In the genomic region with DNA sequence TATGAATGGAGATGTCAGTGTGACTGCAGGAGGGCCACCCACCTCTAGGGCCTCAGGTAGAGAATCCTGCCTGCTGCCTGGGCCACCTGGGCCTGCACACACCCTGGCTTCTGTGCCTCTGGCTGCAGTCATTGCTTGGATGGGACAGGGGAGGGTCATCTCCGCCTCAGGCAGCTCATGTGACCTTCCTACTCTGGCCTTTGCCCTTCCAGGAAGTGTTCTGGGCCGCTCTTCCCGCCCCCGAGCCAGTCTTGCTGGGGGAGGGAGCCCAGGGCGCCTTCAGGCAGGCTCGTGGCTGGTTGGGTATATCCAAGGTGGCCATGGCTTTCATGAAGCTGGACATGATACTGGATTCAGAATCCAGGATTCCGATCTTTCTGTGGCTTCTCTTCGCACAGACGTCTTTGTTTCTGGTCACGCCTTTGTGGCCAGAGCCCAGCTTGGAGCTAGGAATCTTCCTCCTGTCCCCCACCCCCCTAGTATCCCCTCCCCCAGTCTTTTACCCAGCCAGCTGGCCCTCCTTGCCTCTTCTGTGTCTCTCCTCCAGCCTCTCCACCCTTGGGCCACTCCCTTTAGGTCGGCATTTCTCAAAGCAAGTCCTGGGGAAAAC, we compare ENCODE assay signal across 1 cellular context.
TF ChIP-seq lines count a peak whose summit lies in the region.

No MANE protein-coding gene starts in this region.

TF ChIP-seq in HCT116, 20 proteins besides CTCF, POLR2A, EP300 and RAD21:
- no peak for TF ChIP-seq SP1 (IDR thresholded peaks at IDR 0.05; ENCODE audit: low read depth)
- TF ChIP-seq, protein P1, sequence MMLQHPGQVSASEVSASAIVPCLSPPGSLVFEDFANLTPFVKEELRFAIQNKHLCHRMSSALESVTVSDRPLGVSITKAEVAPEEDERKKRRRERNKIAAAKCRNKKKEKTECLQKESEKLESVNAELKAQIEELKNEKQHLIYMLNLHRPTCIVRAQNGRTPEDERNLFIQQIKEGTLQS (IDR thresholded peaks at IDR 0.05) = no peak
